ENCODE assay signal across 16 cellular contexts in genomic region chr2:176781570-176782217, GRCh38.
DNase-seq lines count a peak whose midpoint lies in the region; ATAC-seq and TF ChIP-seq lines count a peak whose summit lies in the region.
"Had no signal": no experiment of that assay in that cellular context is flagged by ENCODE, and none has a peak within 500 bp of the region (broad histone marks: within the 10 kb centered on the region; RNA-seq: fewer than 3 reads in every experiment).

No MANE protein-coding gene starts in this region.

- H3K4me3 ChIP-seq in DND-41 (ENCODE audit: low read depth in 1 of 2, low read length in 2 of 2), result no peak overlapping the region
- no peak overlapping the region for H3K4me3 ChIP-seq in Jurkat, Clone E6-1 (ENCODE audit: low read length)
- H3K4me3 ChIP-seq: esophagus squamous epithelium, SJSA1, upper lobe of left lung had no signal

- H3K27ac Mint-ChIP-seq in T-cell (peak overlapping the region; percentile 71 to 80), immature natural killer cell (peak overlapping the region; percentile 74 to 93 (median 81))

- H3K36me3 Mint-ChIP-seq in T-cell, result peaks cover 4% of the 10 kb centered on the region
- H3K36me3 Mint-ChIP-seq in immature natural killer cell, result peaks cover 31 to 38% (median 33%) of the 10 kb centered on the region in 3 donors

- H3K4me1 ChIP-seq in DND-41 (ENCODE audit: insufficient read depth, low read length), result peaks cover 7% of the 10 kb centered on the region
- H3K4me1 ChIP-seq: esophagus squamous epithelium, SJSA1, upper lobe of left lung had no signal

- H3K27me3 Mint-ChIP-seq in T-cell (no peaks in the 10 kb centered on the region), immature natural killer cell (ENCODE audit: low read depth in 3 of 3) (peaks cover 3 to 8% (median 5%) of the 10 kb centered on the region in 3 donors)

- H3K9ac ChIP-seq in DND-41 (ENCODE audit: low read depth, low read length), result no peak overlapping the region

- peak; percentile 83 for ATAC-seq in DND-41 (ENCODE audit: insufficient read depth, low read depth)
- peak in 1 of 4 experiments; percentile 48 for ATAC-seq in T-cell (replicated peaks in 1 of 4)

- H3K79me2 ChIP-seq in DND-41 (ENCODE audit: insufficient read depth, low read length), result no peaks in the 10 kb centered on the region

- CTCF ChIA-PET in T-cell (lab: Charles Lee), result no interaction called here

- H2AFZ ChIP-seq in DND-41 (ENCODE audit: low read depth, low read length), result peak overlapping the region; percentile 73

- H3K4me1 Mint-ChIP-seq in T-cell (peaks cover 6 to 9% (median 8%) of the 10 kb centered on the region in 3 donors), immature natural killer cell (peaks cover 20 to 32% of the 10 kb centered on the region in 2 donors)

- peak overlapping the region; percentile 21 for H3K27ac ChIP-seq in DND-41 (ENCODE audit: low read length)
- H3K27ac ChIP-seq: esophagus squamous epithelium, SJSA1, upper lobe of left lung had no signal

- H3K4me2 ChIP-seq in DND-41 (ENCODE audit: insufficient read depth, low read length), result no peak overlapping the region

- no peaks in the 10 kb centered on the region for H3K36me3 ChIP-seq in DND-41 (ENCODE audit: insufficient read depth, low read length)
- H3K36me3 ChIP-seq: esophagus squamous epithelium, SJSA1, upper lobe of left lung had no signal

- no peaks in the 10 kb centered on the region for H3K27me3 ChIP-seq in DND-41 (ENCODE audit: insufficient read depth, low read length, poor library complexity)
- H3K27me3 ChIP-seq: esophagus squamous epithelium, SJSA1, upper lobe of left lung had no signal

- POLR2A ChIA-PET in T-cell (lab: Charles Lee), result interaction anchor here in 1 of 2 donors (0.5 kb wide), 1 partner anchor 14 kb away, joined by 4 read pairs; no protein-coding TSS in a partner anchor

- H3K4me3 Mint-ChIP-seq in T-cell, result peak overlapping the region in 1 of 3 donors; percentile 45
- peak overlapping the region; percentile 69 to 84 (median 77) for H3K4me3 Mint-ChIP-seq in immature natural killer cell

- H3K9me3 Mint-ChIP-seq in T-cell (peaks cover 14 to 20% (median 15%) of the 10 kb centered on the region in 3 donors), immature natural killer cell (peaks cover 6 to 33% (median 20%) of the 10 kb centered on the region in 6 donors)

- H4K20me1 ChIP-seq in DND-41 (ENCODE audit: insufficient read depth, low read length), result no peaks in the 10 kb centered on the region

- no peak for TF ChIP-seq CTCF in DND-41 (IDR thresholded peaks at IDR 0.05; ENCODE audit: borderline replicate concordance, extremely low read depth, low read length, poor library complexity, severe bottlenecking)

- peaks cover 5% of the 10 kb centered on the region for H3K9me3 ChIP-seq in DND-41 (ENCODE audit: insufficient read depth, low read length, severe bottlenecking)
- H3K9me3 ChIP-seq: esophagus squamous epithelium, SJSA1, upper lobe of left lung had no signal

- DNase-seq in DND-41, result peak; percentile 8
- DNase-seq in Jurkat, Clone E6-1 (ENCODE audit: low read depth, low spot score), result peak; percentile 16
- DNase-seq in T-cell, result no peak
- peak; percentile 10 to 33 (median 31) for DNase-seq in immature natural killer cell
- no peak for DNase-seq in stimulated activated naive CD4-positive, alpha-beta T cell treated with Interleukin-2 at 50 U/mL for 16 hours (lab: John Stamatoyannopoulos, UW)
- DNase-seq in HT-29 (ENCODE audit: low spot score), result no peak
- no peak for DNase-seq in NCI-H1417 treated with DMSO at 0.1 percent for 48 hours (lab: John Stamatoyannopoulos, UW)
- DNase-seq in NCI-H2107 (lab: John Stamatoyannopoulos, UW), result no peak
- DNase-seq: amniotic stem cell, esophagus squamous epithelium, H7, mammary epithelial cell, NCI-H1436 treated with DMSO at 0.1 percent for 48 hours, NCI-H524, upper lobe of left lung had no signal

Comparison
In these comparisons a context has a peak if more than half of its experiments do, and no peak if none do; other contexts are left out.
1. DNase-seq: peak in DND-41 (single experiment), Jurkat, Clone E6-1 (single experiment) and immature natural killer cell (3 of 3); none in T-cell (0 of 34), stimulated activated naive CD4-positive, alpha-beta T cell treated with Interleukin-2 at 50 U/mL for 16 hours (single experiment), HT-29 (single experiment), NCI-H1417 treated with DMSO at 0.1 percent for 48 hours (single experiment) and NCI-H2107 (single experiment).